In genomic region chr13:23810842-23811241, GRCh38 we compare ENCODE assay signal across 10 cellular contexts.
A peak's percentile ranks its signal among the peaks of the same experiment; 100 is the strongest.
DNase-seq lines count a peak whose midpoint lies in the region; ATAC-seq, FAIRE-seq and TF ChIP-seq lines count a peak whose summit lies in the region.
"Had no signal": no experiment of that assay in that cellular context is flagged by ENCODE, and none has a peak within 500 bp of the region (broad histone marks: within the 10 kb centered on the region; RNA-seq: fewer than 3 reads in every experiment).

No MANE protein-coding gene starts in this region.

- TF ChIP-seq CTCF in endodermal cell (conservative IDR thresholded peaks at IDR 0.05) (peak; percentile 60), pancreas (IDR thresholded peaks at IDR 0.05) (no peak)

- DNase-seq in endodermal cell (no peak), pancreas (no peak)
- peak; percentile 15 for DNase-seq in stimulated activated naive B cell treated with anti-CD40 and anti-IgM and Interleukin-4, amounts not matched to agents 10 μg/mL and 1 μg/mL and 100 μg/mL, for 72 hours
- DNase-seq in natural killer cell treated with Interleukin-12 subunit alpha and Interleukin-12 subunit beta and Interleukin-15 and Interleukin-18, amount 100 ng/mL, for 72 hours (ENCODE audit: low spot score) = no peak
- DNase-seq: NCI-H2107 had no signal

- H3K9me3 ChIP-seq in endodermal cell (ENCODE audit: control insufficient read depth, low read length) = no peaks in the 10 kb centered on the region
- no peaks in the 10 kb centered on the region for H3K9me3 ChIP-seq in pancreas
- H3K9me3 ChIP-seq: Peyer's patch had no signal

- no peak overlapping the region for H3K9ac ChIP-seq in endodermal cell (ENCODE audit: extremely low read depth, low read length, poor library complexity, severe bottlenecking)

- H3K36me3 Mint-ChIP-seq in endodermal cell (ENCODE audit: low read depth) = peaks cover 10% of the 10 kb centered on the region
- peaks cover 0 to 9% of the 10 kb centered on the region in 2 donors for H3K36me3 Mint-ChIP-seq in stimulated activated naive B cell treated with anti-CD40 and anti-IgM and Interleukin-4, amounts not matched to agents 10 μg/mL and 1 μg/mL and 100 μg/mL, for 72 hours
- H3K36me3 Mint-ChIP-seq in natural killer cell treated with Interleukin-12 subunit alpha and Interleukin-12 subunit beta and Interleukin-15 and Interleukin-18, amount 100 ng/mL, for 72 hours = no peaks in the 10 kb centered on the region

- H3K4me3 ChIP-seq in endodermal cell (ENCODE audit: low read length) = no peak overlapping the region
- no peak overlapping the region for H3K4me3 ChIP-seq in pancreas
- H3K4me3 ChIP-seq: Peyer's patch had no signal

- FAIRE-seq in pancreas (lab: Jason Lieb, UNC) = no peak
- FAIRE-seq: islet of Langerhans had no signal

- H3K4me1 ChIP-seq in endodermal cell (ENCODE audit: control insufficient read depth, insufficient read depth, low read length) (no peaks in the 10 kb centered on the region), pancreas (peaks cover 0 to 4% (median 0%) of the 10 kb centered on the region in 3 donors)
- H3K4me1 ChIP-seq: Peyer's patch had no signal

- ATAC-seq in GM18907 (IDR thresholded peaks at IDR 0.05; ENCODE audit: unreplicated experiment) = peak; percentile 44
- ATAC-seq in HG03432 (IDR thresholded peaks at IDR 0.05; ENCODE audit: unreplicated experiment) = peak; percentile 28
- peak; percentile 74 for ATAC-seq in stimulated activated naive B cell treated with anti-CD40 and anti-IgM and Interleukin-4, amounts not matched to agents 10 μg/mL and 1 μg/mL and 100 μg/mL, for 72 hours (replicated peaks)
- no peak for ATAC-seq in GM21825 (IDR thresholded peaks at IDR 0.05; ENCODE audit: unreplicated experiment)
- ATAC-seq in natural killer cell treated with Interleukin-12 subunit alpha and Interleukin-12 subunit beta and Interleukin-15 and Interleukin-18, amount 100 ng/mL, for 72 hours = no peak
- ATAC-seq in pancreas = no peak

- no peaks in the 10 kb centered on the region for H3K9me3 Mint-ChIP-seq in endodermal cell
- H3K9me3 Mint-ChIP-seq in stimulated activated naive B cell treated with anti-CD40 and anti-IgM and Interleukin-4, amounts not matched to agents 10 μg/mL and 1 μg/mL and 100 μg/mL, for 72 hours = no peaks in the 10 kb centered on the region
- no peaks in the 10 kb centered on the region for H3K9me3 Mint-ChIP-seq in natural killer cell treated with Interleukin-12 subunit alpha and Interleukin-12 subunit beta and Interleukin-15 and Interleukin-18, amount 100 ng/mL, for 72 hours

- no peaks in the 10 kb centered on the region for H3K36me3 ChIP-seq in endodermal cell (ENCODE audit: control insufficient read depth, insufficient read depth, low read length)
- H3K36me3 ChIP-seq in pancreas = no peaks in the 10 kb centered on the region
- H3K36me3 ChIP-seq: Peyer's patch had no signal

- H3K27me3 ChIP-seq in endodermal cell (ENCODE audit: control insufficient read depth, insufficient read depth, low read length, poor library complexity, severe bottlenecking) (no peaks in the 10 kb centered on the region), pancreas (no peaks in the 10 kb centered on the region)
- H3K27me3 ChIP-seq: Peyer's patch had no signal

- intact Hi-C loops in pancreas (cut with DNase I) = no loop called here

- 78 to 85% methylated on average over 1 to 3 of the region's 3 CpGs for WGBS in endodermal cell (ENCODE audit: insufficient coverage in 1 of 2, insufficient read length in 1 of 2), 2 experiments
- WGBS in pancreas, 2 donors = 79 to 84% methylated on average over 3 of the region's 3 CpGs

- H3K27me3 Mint-ChIP-seq in endodermal cell (ENCODE audit: insufficient read depth) = no peaks in the 10 kb centered on the region
- H3K27me3 Mint-ChIP-seq in stimulated activated naive B cell treated with anti-CD40 and anti-IgM and Interleukin-4, amounts not matched to agents 10 μg/mL and 1 μg/mL and 100 μg/mL, for 72 hours = no peaks in the 10 kb centered on the region
- no peaks in the 10 kb centered on the region for H3K27me3 Mint-ChIP-seq in natural killer cell treated with Interleukin-12 subunit alpha and Interleukin-12 subunit beta and Interleukin-15 and Interleukin-18, amount 100 ng/mL, for 72 hours

- H3K27ac ChIP-seq in endodermal cell (ENCODE audit: low read depth, low read length) (no peak overlapping the region), pancreas (no peak overlapping the region)
- H3K27ac ChIP-seq: Peyer's patch had no signal

- H3K27ac Mint-ChIP-seq in endodermal cell = no peak overlapping the region
- H3K27ac Mint-ChIP-seq in stimulated activated naive B cell treated with anti-CD40 and anti-IgM and Interleukin-4, amounts not matched to agents 10 μg/mL and 1 μg/mL and 100 μg/mL, for 72 hours = no peak overlapping the region
- no peak overlapping the region for H3K27ac Mint-ChIP-seq in natural killer cell treated with Interleukin-12 subunit alpha and Interleukin-12 subunit beta and Interleukin-15 and Interleukin-18, amount 100 ng/mL, for 72 hours

- H3K4me3 Mint-ChIP-seq in endodermal cell = no peak overlapping the region
- H3K4me3 Mint-ChIP-seq in stimulated activated naive B cell treated with anti-CD40 and anti-IgM and Interleukin-4, amounts not matched to agents 10 μg/mL and 1 μg/mL and 100 μg/mL, for 72 hours = no peak overlapping the region
- H3K4me3 Mint-ChIP-seq in natural killer cell treated with Interleukin-12 subunit alpha and Interleukin-12 subunit beta and Interleukin-15 and Interleukin-18, amount 100 ng/mL, for 72 hours = no peak overlapping the region

- peaks cover 2% of the 10 kb centered on the region for H3K4me1 Mint-ChIP-seq in endodermal cell
- peaks cover 18 to 47% of the 10 kb centered on the region in 2 donors for H3K4me1 Mint-ChIP-seq in stimulated activated naive B cell treated with anti-CD40 and anti-IgM and Interleukin-4, amounts not matched to agents 10 μg/mL and 1 μg/mL and 100 μg/mL, for 72 hours
- no peaks in the 10 kb centered on the region for H3K4me1 Mint-ChIP-seq in natural killer cell treated with Interleukin-12 subunit alpha and Interleukin-12 subunit beta and Interleukin-15 and Interleukin-18, amount 100 ng/mL, for 72 hours (ENCODE audit: low read depth in 2 of 2)

Comparison
In these comparisons a context has a peak if more than half of its experiments do, and no peak if none do; other contexts are left out.
1. ATAC-seq: peak in GM18907 (single experiment), HG03432 (single experiment) and stimulated activated naive B cell treated with anti-CD40 and anti-IgM and Interleukin-4, amounts not matched to agents 10 μg/mL and 1 μg/mL and 100 μg/mL, for 72 hours (2 of 2); none in GM21825 (single experiment), natural killer cell treated with Interleukin-12 subunit alpha and Interleukin-12 subunit beta and Interleukin-15 and Interleukin-18, amount 100 ng/mL, for 72 hours (0 of 2) and pancreas (0 of 4).